In genomic region chr4:20532871-20533870, GRCh38 we compare ENCODE assay signal across 19 cellular contexts.
A peak's percentile ranks its signal among the peaks of the same experiment; 100 is the strongest.
DNase-seq lines count a peak whose midpoint lies in the region; ATAC-seq and FAIRE-seq lines count a peak whose summit lies in the region.
"Had no signal": no experiment of that assay in that cellular context is flagged by ENCODE, and none has a peak within 500 bp of the region (broad histone marks: within the 10 kb centered on the region; RNA-seq: fewer than 3 reads in every experiment).

No MANE protein-coding gene starts in this region.

- no peak overlapping the region for H3K9ac ChIP-seq in GM23248

- peaks cover 35% of the 10 kb centered on the region for H3K4me1 ChIP-seq in GM23248 (ENCODE audit: insufficient read depth)
- H3K4me1 ChIP-seq: pancreas, tibial nerve had no signal

- peak overlapping the region; percentile 38 for H3K4me2 ChIP-seq in GM23248 (ENCODE audit: unreplicated experiment)

- peak overlapping the region; percentile 15; the same call in 1 of the 2 replicates for H3K4me3 ChIP-seq in GM23248
- H3K4me3 ChIP-seq: left lung, pancreas, skin epidermis, tibial nerve had no signal

- peaks cover 30% of the 10 kb centered on the region for H3K36me3 ChIP-seq in GM23248 (ENCODE audit: low read depth)
- H3K36me3 ChIP-seq: left lung, pancreas had no signal

- H2AFZ ChIP-seq in GM23248 = no peak overlapping the region

- peak; percentile 97 for FAIRE-seq in RCC 7860 (lab: Jason Lieb, UNC)
- FAIRE-seq: pancreas had no signal

- no peak for ATAC-seq in HG02981 (IDR thresholded peaks at IDR 0.05; ENCODE audit: unreplicated experiment)
- ATAC-seq in HG02970 (IDR thresholded peaks at IDR 0.05; ENCODE audit: low FRiP score, unreplicated experiment) = no peak
- no peak for ATAC-seq in HG02885 (IDR thresholded peaks at IDR 0.05; ENCODE audit: poor library complexity, unreplicated experiment)
- ATAC-seq: activated CD4-positive, alpha-beta T cell treated with anti-CD3 and anti-CD28 coated beads for 36 hours; left lung; pancreas had no signal

- WGBS in GM23248 (ENCODE audit: low coverage in 1 of 2, low lambda C conversion rate in 2 of 2, missing lambda C conversion rate in 2 of 2), 2 experiments = 74% methylated on average over 5 of the region's 5 CpGs

- peaks cover 41% of the 10 kb centered on the region for H3F3A ChIP-seq in GM23248 (ENCODE audit: insufficient read depth)

- peak; percentile 71 for DNase-seq in GM23248
- peak; percentile 90 for DNase-seq in RCC 7860 (ENCODE audit: low spot score)
- DNase-seq in fibroblast of gingiva (ENCODE audit: low read depth) = peak; percentile 57
- peak; percentile 19 for DNase-seq in stromal cell of bone marrow (ENCODE audit: low read depth)
- DNase-seq: activated CD4-positive, alpha-beta T cell treated with anti-CD3 and anti-CD28 coated beads for 36 hours; activated naive CD4-positive, alpha-beta T cell treated with Interleukin-2 at 50 U/mL for 16 hours; CD4-positive, alpha-beta T cell; DND-41; hippocampal formation; left lung; NCI-H146; NCI-H345; pancreas; SHP77 treated with DMSO at 0.1 percent for 48 hours had no signal

- H3K79me2 ChIP-seq in GM23248 (ENCODE audit: insufficient read depth) = no peaks in the 10 kb centered on the region

- H3K9me2 ChIP-seq in GM23248 (ENCODE audit: insufficient read depth) = no peaks in the 10 kb centered on the region

- no peaks in the 10 kb centered on the region for H3K9me3 ChIP-seq in GM23248 (ENCODE audit: low read depth)
- H3K9me3 ChIP-seq: left lung, pancreas, tibial nerve had no signal

- no peaks in the 10 kb centered on the region for H3K27me3 ChIP-seq in GM23248 (replicated peaks; ENCODE audit: insufficient read depth)
- H3K27me3 ChIP-seq: left lung, pancreas, tibial nerve had no signal

- H3K27ac ChIP-seq in GM23248 = peak overlapping the region; percentile 40
- H3K27ac ChIP-seq: left lung, pancreas, tibial nerve had no signal

- in situ Hi-C loops in GM23248 (cut with MboI) = no loop called here

- no peaks in the 10 kb centered on the region for H4K20me1 ChIP-seq in GM23248 (ENCODE audit: insufficient read depth)

Comparison
In these comparisons a context has a peak if more than half of its experiments do, and no peak if none do; other contexts are left out.
1. DNase-seq: peak in every context shown above with its lines; median percentile 90 in RCC 7860; 71 in GM23248; 57 in fibroblast of gingiva; 19 in stromal cell of bone marrow.